Comparison of ENCODE assay signal across 9 cellular contexts in the genomic region with DNA sequence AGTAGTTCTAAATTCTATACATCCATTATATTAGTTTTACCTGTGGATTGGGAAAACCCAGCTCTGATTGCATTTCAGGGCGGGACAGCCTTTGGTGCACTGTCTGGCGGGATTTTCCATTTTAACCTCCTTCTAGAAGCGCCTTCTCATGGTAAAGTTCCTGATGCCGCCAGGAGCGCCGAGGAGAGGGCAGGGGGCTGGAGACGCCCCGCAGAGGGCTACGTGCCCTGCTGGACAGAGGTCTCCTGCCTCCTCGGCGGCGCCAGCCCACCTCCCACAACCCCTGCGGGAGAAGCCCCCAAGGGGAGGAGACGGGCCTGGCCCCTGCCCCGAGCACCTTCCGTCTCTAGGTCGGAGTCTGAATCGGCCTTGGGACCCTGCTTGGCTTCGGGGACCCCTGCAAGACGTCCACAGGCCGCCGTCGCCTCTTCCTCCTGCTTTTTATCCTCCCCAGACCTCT. TPM values are rescaled to one million over a fixed set of nuclear protein-coding genes. Genes with fewer than 3 reads are reported as not detected.
DNase-seq lines count a peak whose midpoint lies in the region; ATAC-seq and TF ChIP-seq lines count a peak whose summit lies in the region.
"Had no signal": no experiment of that assay in that cellular context is flagged by ENCODE, and none has a peak within 500 bp of the region (broad histone marks: within the 10 kb centered on the region; RNA-seq: fewer than 3 reads in every experiment).

No MANE protein-coding gene starts in this region.

- POLR2A ChIA-PET in activated CD4-positive, alpha-beta T cell treated with anti-CD3 and anti-CD28 coated beads for 36 hours (lab: Charles Lee), result interaction anchor here (1.7 kb wide), 1 partner anchor 11 kb away, joined by 5 read pairs; a partner anchor contains a TSS

- H3K4me3 ChIP-seq in hepatocyte (no peak overlapping the region), subcutaneous abdominal adipose tissue (ENCODE audit: low read depth in 1 of 5, low read length in 5 of 5) (peak overlapping the region in 4 of 5 donors; percentile 54 to 73 (median 61))

- no peak for ATAC-seq in activated CD4-positive, alpha-beta T cell treated with anti-CD3 and anti-CD28 coated beads for 36 hours
- ATAC-seq in T-helper 17 cell (no peak), GM18505 (IDR thresholded peaks at IDR 0.05; ENCODE audit: unreplicated experiment) (no peak)

- peak overlapping the region; percentile 82 for H3K4me2 ChIP-seq in hepatocyte

- H3K27me3 ChIP-seq in hepatocyte (no peaks in the 10 kb centered on the region), subcutaneous abdominal adipose tissue (ENCODE audit: control insufficient read depth in 5 of 5, insufficient read depth in 4 of 5, low read length in 5 of 5) (peaks cover 0 to 2% (median 0%) of the 10 kb centered on the region in 5 donors)

- peak overlapping the region in 3 of 5 donors; percentile 52 to 68 (median 56) for H3K9ac ChIP-seq in subcutaneous abdominal adipose tissue (ENCODE audit: low read length in 5 of 5)

- peak overlapping the region; percentile 78 for H3K4me3 Mint-ChIP-seq in activated CD4-positive, alpha-beta T cell treated with anti-CD3 and anti-CD28 coated beads for 36 hours
- peak overlapping the region; percentile 87 for H3K4me3 Mint-ChIP-seq in T-helper 17 cell

- DNase-seq in activated CD4-positive, alpha-beta T cell treated with anti-CD3 and anti-CD28 coated beads for 36 hours, result no peak
- no peak for DNase-seq in activated CD4-positive, alpha-beta T cell treated with anti-CD3 and anti-CD28 coated beads, Interleukin-2, amount 50 U/mL, for 48 hours
- no peak for DNase-seq in T-helper 17 cell
- no peak for DNase-seq in hepatocyte (ENCODE audit: low spot score)
- DNase-seq in mesenteric fat pad (ENCODE audit: low spot score), result no peak
- no peak for DNase-seq in nucleus accumbens (lab: John Stamatoyannopoulos, UW)

- H3K79me2 ChIP-seq in hepatocyte, result no peaks in the 10 kb centered on the region

- no peak overlapping the region for H2AFZ ChIP-seq in hepatocyte

- no peak for TF ChIP-seq CTCF in hepatocyte (IDR thresholded peaks at IDR 0.05; ENCODE audit: poor library complexity)

- peaks cover 20% of the 10 kb centered on the region for H3K4me1 Mint-ChIP-seq in activated CD4-positive, alpha-beta T cell treated with anti-CD3 and anti-CD28 coated beads for 36 hours
- peaks cover 26% of the 10 kb centered on the region for H3K4me1 Mint-ChIP-seq in T-helper 17 cell

- no peaks in the 10 kb centered on the region for H3K36me3 Mint-ChIP-seq in activated CD4-positive, alpha-beta T cell treated with anti-CD3 and anti-CD28 coated beads for 36 hours (ENCODE audit: low read depth)
- no peaks in the 10 kb centered on the region for H3K36me3 Mint-ChIP-seq in T-helper 17 cell (ENCODE audit: low read depth)

- no peaks in the 10 kb centered on the region for H3K9me2 ChIP-seq in hepatocyte (replicated peaks; ENCODE audit: insufficient read depth)

- H3K9me3 ChIP-seq in T-helper 17 cell (ENCODE audit: control insufficient read depth, low read length, poor library complexity, severe bottlenecking) (no peaks in the 10 kb centered on the region), hepatocyte (ENCODE audit: low read depth) (no peaks in the 10 kb centered on the region), subcutaneous abdominal adipose tissue (ENCODE audit: control insufficient read depth in 5 of 5, low read length in 5 of 5) (no peaks in the 10 kb centered on the region)

- no peaks in the 10 kb centered on the region for H3K9me3 Mint-ChIP-seq in activated CD4-positive, alpha-beta T cell treated with anti-CD3 and anti-CD28 coated beads for 36 hours (ENCODE audit: low read depth)

- H3K27me3 Mint-ChIP-seq in activated CD4-positive, alpha-beta T cell treated with anti-CD3 and anti-CD28 coated beads for 36 hours, result no peaks in the 10 kb centered on the region
- H3K27me3 Mint-ChIP-seq in T-helper 17 cell, result no peaks in the 10 kb centered on the region

- peaks cover 15% of the 10 kb centered on the region for H3K4me1 ChIP-seq in hepatocyte (ENCODE audit: insufficient read depth)
- peaks cover 2 to 31% (median 23%) of the 10 kb centered on the region in 5 donors for H3K4me1 ChIP-seq in subcutaneous abdominal adipose tissue (ENCODE audit: control insufficient read depth in 5 of 5, insufficient read depth in 5 of 5, low read length in 5 of 5)

- peak overlapping the region; percentile 60 for H3K27ac ChIP-seq in hepatocyte
- H3K27ac ChIP-seq in subcutaneous abdominal adipose tissue (ENCODE audit: low read depth, low read length), result no peak overlapping the region

- intact Hi-C loops in activated CD4-positive, alpha-beta T cell treated with anti-CD3 and anti-CD28 coated beads for 36 hours (cut with DNase I, micrococcal nuclease), result loop anchor here in 1 of 2 experiments (1.0 kb wide), 3 partner anchors 11 to 155 kb away; a partner anchor contains a TSS

- no peaks in the 10 kb centered on the region for H3K36me3 ChIP-seq in hepatocyte (replicated peaks; ENCODE audit: insufficient read depth, low read depth)
- H3K36me3 ChIP-seq in subcutaneous abdominal adipose tissue (ENCODE audit: control insufficient read depth in 5 of 5, insufficient read depth in 5 of 5, low read length in 5 of 5), result no peaks in the 10 kb centered on the region

- CTCF ChIA-PET in activated CD4-positive, alpha-beta T cell treated with anti-CD3 and anti-CD28 coated beads for 36 hours (lab: Charles Lee), result interaction anchor here (1.2 kb wide), 1 partner anchor 32 kb away, joined by 3 read pairs; a partner anchor contains a TSS

- TF ChIP-seq POLR2A in GM18505 (IDR thresholded peaks at IDR 0.05; ENCODE audit: borderline replicate concordance, extremely low read depth, insufficient read depth, insufficient read length), result no peak

- H3K27ac Mint-ChIP-seq in activated CD4-positive, alpha-beta T cell treated with anti-CD3 and anti-CD28 coated beads for 36 hours, result peak overlapping the region; percentile 67
- peak overlapping the region; percentile 86 for H3K27ac Mint-ChIP-seq in T-helper 17 cell

- WGBS in hepatocyte (ENCODE audit: low lambda C conversion rate, missing lambda C conversion rate), result 5% methylated on average over 23 of the region's 23 CpGs

- H4K20me1 ChIP-seq in hepatocyte (ENCODE audit: insufficient read depth, poor library complexity, severe bottlenecking), result no peaks in the 10 kb centered on the region

RNA-seq across cellular contexts. Expression of a gene that starts 1.2 kb away (rescaled TPM):
- under 1 TPM; 0.18 to 0.25 TPM for total RNA-seq in activated CD4-positive, alpha-beta T cell treated with anti-CD3 and anti-CD28 coated beads for 36 hours
- 1 to 10 TPM in 1 of 2 donors, under 1 TPM in 1; 0.39 to 1.0 TPM for total RNA-seq in T-helper 17 cell
- total RNA-seq in hepatocyte, result 3.3 and 14.4 TPM in 2 replicates
- 8.0 and 12.9 TPM in 2 replicates for polyA plus RNA-seq in hepatocyte
- total RNA-seq in mesenteric fat pad, result 1.2 TPM

RNA-seq across cellular contexts. Expression of a gene that starts 11.9 kb away (rescaled TPM):
- total RNA-seq in activated CD4-positive, alpha-beta T cell treated with anti-CD3 and anti-CD28 coated beads for 36 hours, result 10 to 100 TPM; 25.1 to 27.2 TPM
- total RNA-seq in T-helper 17 cell (10 to 100 TPM; 41.5 to 55.6 TPM), hepatocyte (26.2 and 38.4 TPM in 2 replicates), mesenteric fat pad (15.5 TPM)
- polyA plus RNA-seq in hepatocyte, result 40.5 and 41.2 TPM in 2 replicates

RNA-seq across cellular contexts. Expression of a gene that starts 18.6 kb away (rescaled TPM):
- not detected for total RNA-seq in activated CD4-positive, alpha-beta T cell treated with anti-CD3 and anti-CD28 coated beads for 36 hours
- total RNA-seq in T-helper 17 cell, result under 1 TPM; 0.13 to 0.15 TPM
- total RNA-seq in hepatocyte, result 89.9 and 140 TPM in 2 replicates
- 494 and 496 TPM in 2 replicates for polyA plus RNA-seq in hepatocyte
- 7.6 TPM for total RNA-seq in mesenteric fat pad
- total RNA-seq: Daoy had no signal

RNA-seq across cellular contexts. Expression of a gene that starts 31.7 kb away (rescaled TPM):
- 10 to 100 TPM; 31.9 to 40.5 TPM for total RNA-seq in activated CD4-positive, alpha-beta T cell treated with anti-CD3 and anti-CD28 coated beads for 36 hours
- total RNA-seq in T-helper 17 cell (10 to 100 TPM; 49.4 to 59.3 TPM), hepatocyte (28.1 and 41.3 TPM in 2 replicates), mesenteric fat pad (70.8 TPM)
- 50.4 and 65.4 TPM in 2 replicates for polyA plus RNA-seq in hepatocyte

RNA-seq across cellular contexts. Expression of a gene that starts 32.0 kb away (rescaled TPM):
- not detected for total RNA-seq in activated CD4-positive, alpha-beta T cell treated with anti-CD3 and anti-CD28 coated beads for 36 hours
- total RNA-seq in T-helper 17 cell (under 1 TPM in 1 of 2 donors, not detected in 1; 0.10 TPM), hepatocyte (0.20 TPM in 1 of 2 replicates, not detected in the other), mesenteric fat pad (not detected)
- 0.51 and 0.52 TPM in 2 replicates for polyA plus RNA-seq in hepatocyte
- total RNA-seq: Daoy had no signal

Comparison
In these comparisons a context has a peak if more than half of its experiments do, and no peak if none do; other contexts are left out.
1. RNA of a gene that starts 18.6 kb away (total RNA-seq): 89.9 to 140 TPM in hepatocyte; 7.6 TPM in mesenteric fat pad (single experiment), 0.13 to 0.15 TPM in T-helper 17 cell and not detected in activated CD4-positive, alpha-beta T cell treated with anti-CD3 and anti-CD28 coated beads for 36 hours; every median in the first group is over 10 times any median in the second.